ENCODE assay signal across 1 cellular context in the genomic region with DNA sequence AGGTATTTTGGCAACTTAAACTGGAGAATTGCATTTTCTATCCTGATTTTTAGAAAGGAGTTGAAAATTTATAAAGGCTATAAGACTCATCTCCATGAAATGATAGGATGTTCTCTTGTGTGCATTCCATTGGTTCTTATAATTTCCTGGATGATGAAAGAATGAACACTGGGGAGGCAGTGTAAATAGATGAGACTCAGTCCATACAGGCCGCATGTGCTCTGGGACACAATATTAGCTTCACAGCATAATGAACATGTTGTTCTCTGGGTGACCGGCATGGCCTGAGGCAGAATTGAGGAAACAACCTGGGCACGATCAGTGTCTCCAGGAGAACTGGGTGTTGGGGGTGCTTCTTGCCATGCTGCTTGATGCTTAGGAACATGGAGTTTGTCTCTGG.
TF ChIP-seq lines count a peak whose summit lies in the region.

No MANE protein-coding gene starts in this region.

TF ChIP-seq in HepG2, 621 proteins besides CTCF, POLR2A, EP300 and RAD21 (continued from another document):
- peak; percentile 18; the same call in 1 of the 2 replicates for TF ChIP-seq SOX5 (CRISPR knock-in tag; IDR thresholded peaks at IDR 0.05; ENCODE audit: borderline replicate concordance)
- TF ChIP-seq, protein P1, sequence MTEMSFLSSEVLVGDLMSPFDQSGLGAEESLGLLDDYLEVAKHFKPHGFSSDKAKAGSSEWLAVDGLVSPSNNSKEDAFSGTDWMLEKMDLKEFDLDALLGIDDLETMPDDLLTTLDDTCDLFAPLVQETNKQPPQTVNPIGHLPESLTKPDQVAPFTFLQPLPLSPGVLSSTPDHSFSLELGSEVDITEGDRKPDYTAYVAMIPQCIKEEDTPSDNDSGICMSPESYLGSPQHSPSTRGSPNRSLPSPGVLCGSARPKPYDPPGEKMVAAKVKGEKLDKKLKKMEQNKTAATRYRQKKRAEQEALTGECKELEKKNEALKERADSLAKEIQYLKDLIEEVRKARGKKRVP (CRISPR knock-in tag; IDR thresholded peaks at IDR 0.05), result 0 out of 4 replicates have a peak, but pooled peaks of 1 of the 2 experiments have one; percentile 15
- TF ChIP-seq MAX (IDR thresholded peaks at IDR 0.05), result peak; percentile 25; the same call in 1 of the 2 replicates
- TF ChIP-seq ZC3H13 (CRISPR knock-in tag; IDR thresholded peaks at IDR 0.05), result no peak
- TF ChIP-seq ARID5B (CRISPR knock-in tag; IDR thresholded peaks at IDR 0.05), result peak; percentile 30; the same call in 1 of the 2 replicates
- no peak for TF ChIP-seq ZNF839 (CRISPR knock-in tag; IDR thresholded peaks at IDR 0.05; ENCODE audit: borderline replicate concordance)
